ENCODE assay signal across 1 cellular context in genomic region chr16:67571464-67571863, GRCh38.
TF ChIP-seq lines count a peak whose summit lies in the region.

No MANE protein-coding gene starts in this region.

TF ChIP-seq in HepG2, 621 proteins besides CTCF, POLR2A, EP300 and RAD21:
- TF ChIP-seq, protein P1, sequence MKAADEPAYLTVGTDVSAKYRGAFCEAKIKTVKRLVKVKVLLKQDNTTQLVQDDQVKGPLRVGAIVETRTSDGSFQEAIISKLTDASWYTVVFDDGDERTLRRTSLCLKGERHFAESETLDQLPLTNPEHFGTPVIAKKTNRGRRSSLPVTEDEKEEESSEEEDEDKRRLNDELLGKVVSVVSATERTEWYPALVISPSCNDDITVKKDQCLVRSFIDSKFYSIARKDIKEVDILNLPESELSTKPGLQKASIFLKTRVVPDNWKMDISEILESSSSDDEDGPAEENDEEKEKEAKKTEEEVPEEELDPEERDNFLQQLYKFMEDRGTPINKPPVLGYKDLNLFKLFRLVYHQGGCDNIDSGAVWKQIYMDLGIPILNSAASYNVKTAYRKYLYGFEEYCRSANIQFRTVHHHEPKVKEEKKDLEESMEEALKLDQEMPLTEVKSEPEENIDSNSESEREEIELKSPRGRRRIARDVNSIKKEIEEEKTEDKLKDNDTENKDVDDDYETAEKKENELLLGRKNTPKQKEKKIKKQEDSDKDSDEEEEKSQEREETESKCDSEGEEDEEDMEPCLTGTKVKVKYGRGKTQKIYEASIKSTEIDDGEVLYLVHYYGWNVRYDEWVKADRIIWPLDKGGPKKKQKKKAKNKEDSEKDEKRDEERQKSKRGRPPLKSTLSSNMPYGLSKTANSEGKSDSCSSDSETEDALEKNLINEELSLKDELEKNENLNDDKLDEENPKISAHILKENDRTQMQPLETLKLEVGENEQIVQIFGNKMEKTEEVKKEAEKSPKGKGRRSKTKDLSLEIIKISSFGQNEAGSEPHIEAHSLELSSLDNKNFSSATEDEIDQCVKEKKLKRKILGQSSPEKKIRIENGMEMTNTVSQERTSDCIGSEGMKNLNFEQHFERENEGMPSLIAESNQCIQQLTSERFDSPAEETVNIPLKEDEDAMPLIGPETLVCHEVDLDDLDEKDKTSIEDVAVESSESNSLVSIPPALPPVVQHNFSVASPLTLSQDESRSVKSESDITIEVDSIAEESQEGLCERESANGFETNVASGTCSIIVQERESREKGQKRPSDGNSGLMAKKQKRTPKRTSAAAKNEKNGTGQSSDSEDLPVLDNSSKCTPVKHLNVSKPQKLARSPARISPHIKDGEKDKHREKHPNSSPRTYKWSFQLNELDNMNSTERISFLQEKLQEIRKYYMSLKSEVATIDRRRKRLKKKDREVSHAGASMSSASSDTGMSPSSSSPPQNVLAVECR (CRISPR knock-in tag; IDR thresholded peaks at IDR 0.05; ENCODE audit: borderline replicate concordance): no peak
- no peak for TF ChIP-seq SRSF4 (IDR thresholded peaks at IDR 0.05; ENCODE audit: low read depth, low read length, poor library complexity, severe bottlenecking)
- no peak for TF ChIP-seq MIXL1 (CRISPR knock-in tag; IDR thresholded peaks at IDR 0.05)
- no peak for TF ChIP-seq TSC22D2 (CRISPR knock-in tag; IDR thresholded peaks at IDR 0.05; ENCODE audit: borderline replicate concordance)
- TF ChIP-seq NR2F1 (CRISPR knock-in tag; IDR thresholded peaks at IDR 0.05): no peak
- TF ChIP-seq CENPT (CRISPR knock-in tag; IDR thresholded peaks at IDR 0.05; ENCODE audit: low read depth): no peak
